23 cellular contexts compared by ENCODE assay signal in genomic region chr15:66950114-66950513, GRCh38.
A peak's percentile ranks its signal among the peaks of the same experiment; 100 is the strongest.
DNase-seq lines count a peak whose midpoint lies in the region; ATAC-seq and TF ChIP-seq lines count a peak whose summit lies in the region.
"Had no signal": no experiment of that assay in that cellular context is flagged by ENCODE, and none has a peak within 500 bp of the region (broad histone marks: within the 10 kb centered on the region; RNA-seq: fewer than 3 reads in every experiment).

No MANE protein-coding gene starts in this region.

- ATAC-seq in Panc1: no peak
- no peak for ATAC-seq in stimulated activated memory B cell treated with anti-CD40 and anti-IgM and Interleukin-4, amounts not matched to agents 10 μg/mL and 1 μg/mL and 100 μg/mL, for 72 hours
- ATAC-seq in activated CD4-positive, CD25-positive, alpha-beta regulatory T cell treated with anti-CD3 and anti-CD28 coated beads, Interleukin-2, amount 50 U/mL, for 24 hours: no peak
- ATAC-seq: CD8-positive, alpha-beta T cell; GM12878 had no signal

- CTCF ChIA-PET in HEK293 (lab: Yijun Ruan, JAX) (interaction anchor here (0.7 to 8.5 kb wide), 5 partner anchors 116 to 886 kb away, joined by 3 to 120 read pairs (median 5); partner anchors contain the start of gene SMAD3), Panc1 (lab: Charles Lee) (interaction anchor here (0.6 kb wide), 2 partner anchors 20 to 125 kb away, joined by 3 to 4 read pairs; no protein-coding TSS in a partner anchor)

- no peak overlapping the region for H3K4me3 ChIP-seq in BLaER1
- H3K4me3 ChIP-seq in HEK293 (ENCODE audit: low read depth, low read length): no peak overlapping the region
- H3K4me3 ChIP-seq in Panc1 (ENCODE audit: low read depth in 2 of 2, low read length in 2 of 2): no peak overlapping the region
- H3K4me3 ChIP-seq in esophagus squamous epithelium: no peak overlapping the region
- H3K4me3 ChIP-seq: GM12878 had no signal

- H3K27me3 Mint-ChIP-seq in stimulated activated memory B cell treated with anti-CD40 and anti-IgM and Interleukin-4, amounts not matched to agents 10 μg/mL and 1 μg/mL and 100 μg/mL, for 72 hours: peaks cover 48% of the 10 kb centered on the region
- H3K27me3 Mint-ChIP-seq: CD4-positive, alpha-beta T cell had no signal

- no peaks in the 10 kb centered on the region for H3K9me3 Mint-ChIP-seq in stimulated activated memory B cell treated with anti-CD40 and anti-IgM and Interleukin-4, amounts not matched to agents 10 μg/mL and 1 μg/mL and 100 μg/mL, for 72 hours
- H3K9me3 Mint-ChIP-seq: CD4-positive, alpha-beta T cell; CD8-positive, alpha-beta T cell had no signal

- peaks cover 44% of the 10 kb centered on the region for H3K4me1 Mint-ChIP-seq in stimulated activated memory B cell treated with anti-CD40 and anti-IgM and Interleukin-4, amounts not matched to agents 10 μg/mL and 1 μg/mL and 100 μg/mL, for 72 hours

- intact Hi-C loops in Panc1 (cut with micrococcal nuclease; ENCODE audit: unreplicated experiment): no loop called here
- intact Hi-C loops in esophagus squamous epithelium (cut with DNase I): no loop called here

- BruUV-seq in Panc1 (replicated peaks; lab: Mats Ljungman, UMichigan): no TSS peak

- no peak for TF ChIP-seq POLR2A in esophagus squamous epithelium (IDR thresholded peaks at IDR 0.05)

- no peaks in the 10 kb centered on the region for H3K36me3 Mint-ChIP-seq in stimulated activated memory B cell treated with anti-CD40 and anti-IgM and Interleukin-4, amounts not matched to agents 10 μg/mL and 1 μg/mL and 100 μg/mL, for 72 hours
- H3K36me3 Mint-ChIP-seq: CD8-positive, alpha-beta T cell had no signal

- peak overlapping the region; percentile 20 for H3K27ac Mint-ChIP-seq in stimulated activated memory B cell treated with anti-CD40 and anti-IgM and Interleukin-4, amounts not matched to agents 10 μg/mL and 1 μg/mL and 100 μg/mL, for 72 hours
- H3K27ac Mint-ChIP-seq: B cell; CD4-positive, alpha-beta T cell; CD8-positive, alpha-beta T cell had no signal

- H3K9me3 ChIP-seq in BLaER1 (no peaks in the 10 kb centered on the region), HEK293 (ENCODE audit: control insufficient read depth, insufficient read depth, low read depth, low read length) (no peaks in the 10 kb centered on the region), Panc1 (ENCODE audit: control insufficient read depth, insufficient read depth, low read depth, low read length) (peaks cover 3% of the 10 kb centered on the region; the same call in 1 of the 2 replicates), esophagus squamous epithelium (no peaks in the 10 kb centered on the region)
- H3K9me3 ChIP-seq: Caco-2 had no signal

- 0 out of 2 replicates have a peak overlapping the region, but pooled peaks have one; percentile 19 for H3K4me2 ChIP-seq in BLaER1

- no peak overlapping the region for H3K9ac ChIP-seq in BLaER1

- no peaks in the 10 kb centered on the region for H4K20me1 ChIP-seq in BLaER1

- POLR2A ChIA-PET in HEK293 (lab: Yijun Ruan, JAX): no interaction called here
- POLR2A ChIA-PET in Panc1 (lab: Charles Lee): interaction anchor here (1.1 kb wide), 1 partner anchor 119 kb away, joined by 4 read pairs; no protein-coding TSS in a partner anchor

- in situ Hi-C loops in Panc1 (cut with HindIII; ENCODE audit: low pct_unique_long_range_greater_than_20kb, low sequenced_read_pairs): no loop called here

- H3K27me3 ChIP-seq in BLaER1 (no peaks in the 10 kb centered on the region), Panc1 (ENCODE audit: control insufficient read depth, insufficient read depth, low read length) (no peaks in the 10 kb centered on the region), esophagus squamous epithelium (no peaks in the 10 kb centered on the region)

- H3K36me3 ChIP-seq in BLaER1: no peaks in the 10 kb centered on the region
- no peaks in the 10 kb centered on the region for H3K36me3 ChIP-seq in HEK293 (ENCODE audit: control insufficient read depth in 2 of 2, insufficient read depth in 1 of 2, low read length in 2 of 2)
- no peaks in the 10 kb centered on the region for H3K36me3 ChIP-seq in Panc1 (ENCODE audit: control insufficient read depth, insufficient read depth, low read length)
- no peaks in the 10 kb centered on the region for H3K36me3 ChIP-seq in esophagus squamous epithelium

- peaks cover 20% of the 10 kb centered on the region; the same call in 1 of the 2 replicates for H3K4me1 ChIP-seq in BLaER1
- H3K4me1 ChIP-seq in HEK293 (ENCODE audit: control insufficient read depth, insufficient read depth, low read length): no peaks in the 10 kb centered on the region
- H3K4me1 ChIP-seq in Panc1 (ENCODE audit: control insufficient read depth, insufficient read depth, low read length): peaks cover 32% of the 10 kb centered on the region
- H3K4me1 ChIP-seq in esophagus squamous epithelium: peaks cover 0 to 26% (median 8%) of the 10 kb centered on the region in 3 donors

- H3K27ac ChIP-seq in BLaER1 (no peak overlapping the region), HEK293 (ENCODE audit: extremely low read depth, low read depth, low read length) (no peak overlapping the region), Panc1 (ENCODE audit: low read length) (peak overlapping the region; percentile 84), esophagus squamous epithelium (no peak overlapping the region)
- H3K27ac ChIP-seq: C4-2B had no signal

- TF ChIP-seq CTCF in HEK293 (tag by site-specific recombination; IDR thresholded peaks at IDR 0.05) (no peak), Panc1 (IDR thresholded peaks at IDR 0.05) (no peak), esophagus squamous epithelium (IDR thresholded peaks at IDR 0.05) (no peak)

- no peak overlapping the region for H3K4me3 Mint-ChIP-seq in stimulated activated memory B cell treated with anti-CD40 and anti-IgM and Interleukin-4, amounts not matched to agents 10 μg/mL and 1 μg/mL and 100 μg/mL, for 72 hours
- H3K4me3 Mint-ChIP-seq: B cell; CD4-positive, alpha-beta T cell; CD8-positive, alpha-beta T cell had no signal

- DNase-seq in Panc1 (ENCODE audit: low read depth, low spot score) (no peak), activated gamma-delta T cell (lab: John Stamatoyannopoulos, UW) (no peak), cerebellar nuclear complex (lab: John Stamatoyannopoulos, UW) (no peak), esophagus squamous epithelium (lab: John Stamatoyannopoulos, UW) (no peak)
- DNase-seq: 8988T; AML-193; Caco-2; Calu3; CD4-positive, alpha-beta T cell; CD8-positive, alpha-beta T cell; DMS153; DMS53; DMS79; DND-41; EL; GDM1 had no signal

TF ChIP-seq in HEK293, 187 proteins besides CTCF, POLR2A, EP300 and RAD21:
- no peak for TF ChIP-seq TRIM28 (IDR thresholded peaks at IDR 0.05; ENCODE audit: borderline replicate concordance, low read length)
- peak; percentile 92 for TF ChIP-seq ZNF549 (tag by site-specific recombination; IDR thresholded peaks at IDR 0.05)
- TF ChIP-seq ZNF473 (tag by site-specific recombination; IDR thresholded peaks at IDR 0.05): no peak
- TF ChIP-seq ZNF324 (tag by site-specific recombination; IDR thresholded peaks at IDR 0.05): no peak
TF ChIP-seq in HEK293: peak in this region for 1.
